ENCODE assay signal across 9 cellular contexts in the genomic region with DNA sequence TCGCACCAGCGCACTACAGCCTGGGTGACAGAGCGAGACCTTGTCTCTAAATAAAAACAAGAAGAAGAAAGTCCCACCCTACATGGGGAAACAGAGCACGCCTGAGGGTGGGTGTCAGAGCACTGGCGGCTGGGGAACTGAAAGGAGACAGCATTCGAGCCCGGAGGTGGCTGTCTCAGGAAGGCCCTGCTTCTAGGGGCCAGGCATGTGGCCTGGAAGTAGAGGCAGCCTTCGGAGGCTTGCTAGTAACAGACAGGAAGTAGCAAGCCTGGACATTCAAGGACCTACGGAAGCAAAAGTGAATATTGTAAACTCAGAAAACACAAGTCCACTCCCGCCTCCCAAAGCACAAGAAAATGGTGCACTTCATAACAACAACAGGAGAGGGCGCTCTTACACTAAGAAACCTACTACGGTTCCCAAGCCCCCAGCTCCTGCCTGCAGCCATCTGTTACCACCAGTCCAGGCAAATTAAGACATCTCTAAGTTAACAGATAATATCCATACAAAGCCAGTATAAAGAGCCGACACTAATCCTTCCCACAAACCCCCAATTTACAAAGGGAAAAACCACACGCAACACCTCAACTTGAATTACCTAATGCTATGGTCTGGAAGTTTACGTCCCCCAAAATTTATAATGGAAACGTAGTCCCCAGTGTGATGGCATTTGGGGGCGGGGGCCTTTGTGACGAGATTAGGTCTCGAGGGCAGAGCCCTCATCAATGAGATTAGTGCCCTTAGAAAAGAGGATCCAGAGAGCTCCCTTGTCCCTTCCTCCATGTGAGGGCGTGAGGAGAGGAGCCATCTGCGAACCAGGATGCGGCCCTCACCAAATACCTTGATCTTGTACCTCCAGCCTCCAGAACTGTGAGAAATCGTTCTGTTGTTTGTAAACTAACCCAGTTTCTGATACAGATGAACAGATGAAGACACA. TPM values are rescaled to one million over a fixed set of nuclear protein-coding genes. Genes with fewer than 3 reads are reported as not detected.
A peak's percentile ranks its signal among the peaks of the same experiment; 100 is the strongest.
DNase-seq lines count a peak whose midpoint lies in the region; ATAC-seq and TF ChIP-seq lines count a peak whose summit lies in the region.
"Had no signal": no experiment of that assay in that cellular context is flagged by ENCODE, and none has a peak within 500 bp of the region (broad histone marks: within the 10 kb centered on the region; RNA-seq: fewer than 3 reads in every experiment).

No MANE protein-coding gene starts in this region.

- no peak overlapping the region for H3K27ac ChIP-seq in VCaP
- no peak overlapping the region for H3K27ac ChIP-seq in mesendoderm (ENCODE audit: low read depth, low read length)

- TF ChIP-seq CTCF in VCaP (conservative IDR thresholded peaks at IDR 0.05) = peak; percentile 62

- no peak overlapping the region for H2BK15ac ChIP-seq in mesendoderm (replicated peaks; ENCODE audit: low read depth)

- no peak overlapping the region for H4K8ac ChIP-seq in mesendoderm (ENCODE audit: low read depth, low read length)

- no peak overlapping the region for H2BK120ac ChIP-seq in mesendoderm (ENCODE audit: low read depth, low read length)

- no peak overlapping the region for H3K18ac ChIP-seq in mesendoderm (ENCODE audit: low read length)

- H4K5ac ChIP-seq in mesendoderm (ENCODE audit: low read length) = no peak overlapping the region

- no peak overlapping the region for H3K56ac ChIP-seq in mesendoderm (ENCODE audit: low read length)

- no peaks in the 10 kb centered on the region for H3K79me2 ChIP-seq in mesendoderm (ENCODE audit: control insufficient read depth, insufficient read depth, low read length)

- H3K4ac ChIP-seq in mesendoderm (ENCODE audit: low read depth, low read length) = no peak overlapping the region

- WGBS in mesendoderm (ENCODE audit: extremely low coverage, insufficient coverage, low lambda C conversion rate) = no CpG with 5 or more reads among the region's 23 CpGs

- H2BK5ac ChIP-seq in mesendoderm (ENCODE audit: low read length) = no peak overlapping the region

- no peak overlapping the region for H3K4me3 ChIP-seq in mesendoderm (ENCODE audit: low read length)

- no peak overlapping the region for H3K9ac ChIP-seq in mesendoderm (ENCODE audit: low read length)

- H3K79me1 ChIP-seq in mesendoderm (ENCODE audit: low read length) = no peaks in the 10 kb centered on the region

- H3K23ac ChIP-seq in mesendoderm (ENCODE audit: low read length) = no peak overlapping the region

- no peak for ATAC-seq in GM19351 (IDR thresholded peaks at IDR 0.05; ENCODE audit: unreplicated experiment)
- ATAC-seq: activated T-cell treated with anti-CD3 and anti-CD28 coated beads, Interleukin-2, amount 50 U/mL, for 72 hours had no signal

- H2AK5ac ChIP-seq in mesendoderm (ENCODE audit: low read length) = no peak overlapping the region

- H3K36me3 ChIP-seq in mesendoderm (ENCODE audit: control insufficient read depth, insufficient read depth, low read length) = no peaks in the 10 kb centered on the region

- H3K27me3 ChIP-seq in mesendoderm (ENCODE audit: insufficient read depth, low read length, poor library complexity) = no peaks in the 10 kb centered on the region

- H3K4me1 ChIP-seq in mesendoderm (ENCODE audit: control insufficient read depth, low read depth, low read length) = no peaks in the 10 kb centered on the region

- DNase-seq in DMS53 (lab: John Stamatoyannopoulos, UW) (peak; percentile 43), DMS53 treated with DMSO at 0.1 percent for 48 hours (lab: John Stamatoyannopoulos, UW; ENCODE audit: unreplicated experiment) (no peak), LHCN-M2 (ENCODE audit: low read depth) (peak; percentile 13), mesendoderm (peak; percentile 77), H4 (ENCODE audit: low spot score) (no peak), DMS153 treated with DMSO at 0.1 percent for 48 hours (lab: John Stamatoyannopoulos, UW; ENCODE audit: unreplicated experiment) (no peak)

- H3K4me2 ChIP-seq in mesendoderm (ENCODE audit: low read length) = no peak overlapping the region

RNA-seq across cellular contexts. Expression of gene RASGEF1C, which starts 7.7 kb away (rescaled TPM):
- total RNA-seq in LHCN-M2 (2014; rRNA removed) = not detected in 2 replicates
- not detected for polyA plus RNA-seq in LHCN-M2 (2012)
- polyA plus RNA-seq in mesendoderm (2013, experiment 1 of 2) = 0.08 TPM
- 0.06 TPM for polyA plus RNA-seq in mesendoderm (2013, experiment 2 of 2)
- 0.39 TPM in 1 of 2 replicates, not detected in the other for total RNA-seq in H4 (2014; rRNA removed; shearing (Covaris generic))
- total RNA-seq: activated T-cell treated with anti-CD3 and anti-CD28 coated beads, Interleukin-2, amount 50 U/mL, for 72 hours had no signal

Comparison
In these comparisons a context has a peak if more than half of its experiments do, and no peak if none do; other contexts are left out.
1. DNase-seq: peak in DMS53 (single experiment), LHCN-M2 (single experiment) and mesendoderm (single experiment); none in DMS53 treated with DMSO at 0.1 percent for 48 hours (single experiment), H4 (single experiment) and DMS153 treated with DMSO at 0.1 percent for 48 hours (single experiment).